Comparison of ENCODE assay signal across 11 cellular contexts in genomic region chr22:39077912-39078311, GRCh38. TPM values are rescaled to one million over a fixed set of nuclear protein-coding genes. Genes with fewer than 3 reads are reported as not detected.
A peak's percentile ranks its signal among the peaks of the same experiment; 100 is the strongest.
DNase-seq lines count a peak whose midpoint lies in the region; ATAC-seq and TF ChIP-seq lines count a peak whose summit lies in the region.
"Not testable (repeated sequence)": the region's sequence is repeated elsewhere in the genome, so short reads cannot be mapped to it uniquely, and the experiment has no call there.
"Had no signal": no experiment of that assay in that cellular context is flagged by ENCODE, and none has a peak within 500 bp of the region (broad histone marks: within the 10 kb centered on the region; RNA-seq: fewer than 3 reads in every experiment).

No MANE protein-coding gene starts in this region.

- not testable (repeated sequence) for H3K9me3 ChIP-seq in Peyer's patch; heart left ventricle; naive thymus-derived CD4-positive, alpha-beta T cell (ENCODE audit: control insufficient read depth in 2 of 3, low read length in 3 of 3)

- H3K27me3 ChIP-seq in ACC112 (ENCODE audit: insufficient read depth, low read length); Peyer's patch; heart left ventricle; naive thymus-derived CD4-positive, alpha-beta T cell (ENCODE audit: control insufficient read depth in 2 of 2, insufficient read depth in 2 of 2, low read length in 2 of 2): not testable (repeated sequence)

- H3K27ac ChIP-seq in ACC112 (ENCODE audit: low read depth, low read length) = not testable (repeated sequence)
- H3K27ac ChIP-seq in Peyer's patch = peak overlapping the region; percentile 85 to 91 (median 88)
- peak overlapping the region in 3 of 12 donors; percentile 75 to 91 (median 86) for H3K27ac ChIP-seq in heart left ventricle
- H3K27ac ChIP-seq in naive thymus-derived CD4-positive, alpha-beta T cell (ENCODE audit: low read depth, low read length) = peak overlapping the region; percentile 81

- TF ChIP-seq CTCF in GM12864 (IDR thresholded peaks at IDR 0.05; ENCODE audit: low read depth, low read length, missing control alignments); Peyer's patch (IDR thresholded peaks at IDR 0.05); heart left ventricle (IDR thresholded peaks at IDR 0.05): not testable (repeated sequence)

- ATAC-seq in activated T-cell treated with anti-CD3 and anti-CD28 coated beads, Interleukin-2, amount 50 U/mL, for 72 hours (replicated peaks in 1 of 2); central memory CD8-positive, alpha-beta T cell (replicated peaks; ENCODE audit: extremely low read depth, poor library complexity, severe bottlenecking); heart left ventricle; naive thymus-derived CD4-positive, alpha-beta T cell; stimulated activated naive B cell treated with anti-CD40 and anti-IgM and Interleukin-4, amounts not matched to agents 10 μg/mL and 1 μg/mL and 100 μg/mL, for 72 hours (replicated peaks): not testable (repeated sequence)

- not testable (repeated sequence) for H3K9me3 Mint-ChIP-seq in activated T-cell treated with anti-CD3 and anti-CD28 coated beads, Interleukin-2, amount 50 U/mL, for 72 hours; central memory CD8-positive, alpha-beta T cell; naive thymus-derived CD4-positive, alpha-beta T cell; stimulated activated naive B cell treated with anti-CD40 and anti-IgM and Interleukin-4, amounts not matched to agents 10 μg/mL and 1 μg/mL and 100 μg/mL, for 72 hours

- H2AFZ ChIP-seq in ACC112 (ENCODE audit: low read length, unreplicated experiment) = not testable (repeated sequence)

- not testable (repeated sequence) for H3K27me3 Mint-ChIP-seq in activated T-cell treated with anti-CD3 and anti-CD28 coated beads, Interleukin-2, amount 50 U/mL, for 72 hours (ENCODE audit: low read depth); central memory CD8-positive, alpha-beta T cell; naive thymus-derived CD4-positive, alpha-beta T cell; stimulated activated naive B cell treated with anti-CD40 and anti-IgM and Interleukin-4, amounts not matched to agents 10 μg/mL and 1 μg/mL and 100 μg/mL, for 72 hours

- not testable (repeated sequence) for H3K36me3 Mint-ChIP-seq in activated T-cell treated with anti-CD3 and anti-CD28 coated beads, Interleukin-2, amount 50 U/mL, for 72 hours (ENCODE audit: insufficient read depth in 2 of 2)
- H3K36me3 Mint-ChIP-seq in central memory CD8-positive, alpha-beta T cell (ENCODE audit: insufficient read depth) = peaks cover 58% of the 10 kb centered on the region
- H3K36me3 Mint-ChIP-seq in naive thymus-derived CD4-positive, alpha-beta T cell = peaks cover 7 to 26% (median 9%) of the 10 kb centered on the region in 5 donors
- peaks cover 29 to 41% of the 10 kb centered on the region in 2 donors for H3K36me3 Mint-ChIP-seq in stimulated activated naive B cell treated with anti-CD40 and anti-IgM and Interleukin-4, amounts not matched to agents 10 μg/mL and 1 μg/mL and 100 μg/mL, for 72 hours

- WGBS in heart left ventricle, 4 donors = 89 to 95% (median 93%) methylated on average over 12 of the region's 12 CpGs

- intact Hi-C loops in heart left ventricle (cut with DNase I) = loop anchor here in 1 of 10 donors (10.0 kb wide), 1 partner anchor 53 kb away; the partner anchor contains the start of gene APOBEC3D
- intact Hi-C loops in naive thymus-derived CD4-positive, alpha-beta T cell (cut with micrococcal nuclease) = loop anchor here (2.0 to 5.0 kb wide), 5 partner anchors 13 to 66 kb away; partner anchors contain the start of genes APOBEC3C (in 1 of the 2), APOBEC3D (in 1 of the 2) and APOBEC3F (in 1 of the 2)

- peaks cover 45% of the 10 kb centered on the region for H3K4me1 Mint-ChIP-seq in activated T-cell treated with anti-CD3 and anti-CD28 coated beads, Interleukin-2, amount 50 U/mL, for 72 hours (ENCODE audit: low read depth)
- H3K4me1 Mint-ChIP-seq in central memory CD8-positive, alpha-beta T cell = peaks cover 63% of the 10 kb centered on the region
- H3K4me1 Mint-ChIP-seq in naive thymus-derived CD4-positive, alpha-beta T cell = peaks cover 23 to 49% (median 40%) of the 10 kb centered on the region in 7 donors
- H3K4me1 Mint-ChIP-seq in stimulated activated naive B cell treated with anti-CD40 and anti-IgM and Interleukin-4, amounts not matched to agents 10 μg/mL and 1 μg/mL and 100 μg/mL, for 72 hours = peaks cover 35 to 87% of the 10 kb centered on the region in 2 donors

- H3K4me3 Mint-ChIP-seq in activated T-cell treated with anti-CD3 and anti-CD28 coated beads, Interleukin-2, amount 50 U/mL, for 72 hours = peak overlapping the region; percentile 94 to 96
- peak overlapping the region; percentile 98 for H3K4me3 Mint-ChIP-seq in central memory CD8-positive, alpha-beta T cell
- peak overlapping the region; percentile 79 to 96 (median 87) for H3K4me3 Mint-ChIP-seq in naive thymus-derived CD4-positive, alpha-beta T cell
- H3K4me3 Mint-ChIP-seq in stimulated activated naive B cell treated with anti-CD40 and anti-IgM and Interleukin-4, amounts not matched to agents 10 μg/mL and 1 μg/mL and 100 μg/mL, for 72 hours = peak overlapping the region; percentile 93 to 95

- POLR2A ChIA-PET in naive thymus-derived CD4-positive, alpha-beta T cell (lab: Charles Lee) = interaction anchor here (0.7 to 1.0 kb wide), 2 partner anchors 17 to 1232 kb away, joined by 3 read pairs; no protein-coding TSS in a partner anchor

- H3K36me3 ChIP-seq in ACC112 (ENCODE audit: insufficient read depth, low read length) = not testable (repeated sequence)
- peaks cover 0 to 11% (median 0%) of the 10 kb centered on the region in 3 donors for H3K36me3 ChIP-seq in Peyer's patch
- peaks cover 0 to 29% (median 5%) of the 10 kb centered on the region in 9 donors for H3K36me3 ChIP-seq in heart left ventricle
- H3K36me3 ChIP-seq in naive thymus-derived CD4-positive, alpha-beta T cell (ENCODE audit: control insufficient read depth in 2 of 3, insufficient read depth in 3 of 3, low read length in 3 of 3) = peaks cover 9 to 26% (median 10%) of the 10 kb centered on the region in 3 experiments

- CTCF ChIA-PET in naive thymus-derived CD4-positive, alpha-beta T cell (lab: Charles Lee) = interaction anchor here (0.8 kb wide), 1 partner anchor 71 kb away, joined by 4 read pairs; no protein-coding TSS in a partner anchor

- peak overlapping the region; percentile 86 for H3K4me3 ChIP-seq in ACC112 (ENCODE audit: low read depth, low read length)
- peak overlapping the region; percentile 64 for H3K4me3 ChIP-seq in GM12864 (ENCODE audit: low read depth, low read length)
- peak overlapping the region; percentile 46 to 58 (median 54) for H3K4me3 ChIP-seq in Peyer's patch
- H3K4me3 ChIP-seq in heart left ventricle = peak overlapping the region in 8 of 12 donors; percentile 57 to 74 (median 66)
- H3K4me3 ChIP-seq in naive thymus-derived CD4-positive, alpha-beta T cell (ENCODE audit: low read length) = peak overlapping the region; percentile 77

- not testable (repeated sequence) for TF ChIP-seq POLR2A in Peyer's patch (IDR thresholded peaks at IDR 0.05); heart left ventricle (IDR thresholded peaks at IDR 0.05)

- peak overlapping the region; percentile 92 for H3K27ac Mint-ChIP-seq in activated T-cell treated with anti-CD3 and anti-CD28 coated beads, Interleukin-2, amount 50 U/mL, for 72 hours
- peak overlapping the region; percentile 100 for H3K27ac Mint-ChIP-seq in central memory CD8-positive, alpha-beta T cell (ENCODE audit: low read depth)
- peak overlapping the region; percentile 69 to 95 (median 90) for H3K27ac Mint-ChIP-seq in naive thymus-derived CD4-positive, alpha-beta T cell
- H3K27ac Mint-ChIP-seq in stimulated activated naive B cell treated with anti-CD40 and anti-IgM and Interleukin-4, amounts not matched to agents 10 μg/mL and 1 μg/mL and 100 μg/mL, for 72 hours = peak overlapping the region; percentile 96

- not testable (repeated sequence) for H3K4me1 ChIP-seq in ACC112 (ENCODE audit: control insufficient read depth, insufficient read depth, low read length, unreplicated experiment)
- H3K4me1 ChIP-seq in Peyer's patch (peaks cover 0 to 11% (median 10%) of the 10 kb centered on the region in 4 donors), heart left ventricle (peaks cover 0 to 14% (median 7%) of the 10 kb centered on the region in 12 donors)
- peaks cover 4 to 31% of the 10 kb centered on the region in 2 donors for H3K4me1 ChIP-seq in naive thymus-derived CD4-positive, alpha-beta T cell (ENCODE audit: control insufficient read depth in 2 of 2, insufficient read depth in 2 of 2, low read length in 2 of 2)

- DNase-seq in GM12864 (ENCODE audit: low read depth); Peyer's patch; activated T-cell treated with anti-CD3 and anti-CD28 coated beads, Interleukin-2, amount 50 U/mL, for 72 hours; central memory CD8-positive, alpha-beta T cell (ENCODE audit: low spot score in 2 of 2); heart left ventricle; naive thymus-derived CD4-positive, alpha-beta T cell; stimulated activated naive B cell treated with anti-CD40 and anti-IgM and Interleukin-4, amounts not matched to agents 10 μg/mL and 1 μg/mL and 100 μg/mL, for 72 hours: not testable (repeated sequence)

- not testable (repeated sequence) for H3K79me2 ChIP-seq in ACC112 (ENCODE audit: control insufficient read depth, insufficient read depth, low read length, unreplicated experiment)

RNA-seq across cellular contexts. Expression of gene APOBEC3G, which starts 0.8 kb away (rescaled TPM):
- total RNA-seq in Peyer's patch = 1 to 10 TPM; 2.1 to 8.3 (median 4.7) TPM
- total RNA-seq in activated T-cell treated with anti-CD3 and anti-CD28 coated beads, Interleukin-2, amount 50 U/mL, for 72 hours = 100 to 1,000 TPM in 1 of 2 donors, 10 to 100 TPM in 1; 77.8 to 115 TPM
- total RNA-seq in heart left ventricle = 10 to 100 TPM in 1 of 9 donors, 1 to 10 TPM in 8; 1.8 to 21.9 (median 3.3) TPM
- 1 to 10 TPM; 2.9 to 3.5 TPM for polyA plus RNA-seq in heart left ventricle
- total RNA-seq in naive thymus-derived CD4-positive, alpha-beta T cell = 10 to 100 TPM; 18.5 to 93.2 (median 21.0) TPM
- polyA plus RNA-seq in naive thymus-derived CD4-positive, alpha-beta T cell = 10 to 100 TPM; 22.9 to 32.7 TPM

RNA-seq across cellular contexts. Expression of gene APOBEC3H, which starts 19.1 kb away (rescaled TPM):
- total RNA-seq in Peyer's patch (not detected), heart left ventricle (1 to 10 TPM in 1 of 9 donors, under 1 TPM in 3, not detected in 5; 0.21 to 1.7 (median 0.61) TPM)
- total RNA-seq in activated T-cell treated with anti-CD3 and anti-CD28 coated beads, Interleukin-2, amount 50 U/mL, for 72 hours = 10 to 100 TPM; 21.9 to 24.4 TPM
- polyA plus RNA-seq in heart left ventricle = under 1 TPM in 1 of 2 donors, not detected in 1; 0.46 TPM
- 10 to 100 TPM in 1 of 5 experiments, 1 to 10 TPM in 1, under 1 TPM in 2, not detected in 1; 0.29 to 31.3 (median 1.5) TPM for total RNA-seq in naive thymus-derived CD4-positive, alpha-beta T cell
- polyA plus RNA-seq in naive thymus-derived CD4-positive, alpha-beta T cell = not detected
- total RNA-seq: ascending aorta, H7, occipital lobe had no signal

RNA-seq across cellular contexts. Expression of gene APOBEC3F, which starts 37.2 kb away (rescaled TPM):
- total RNA-seq in Peyer's patch = 1 to 10 TPM in 3 of 4 donors, under 1 TPM in 1; 0.70 to 8.3 (median 1.6) TPM
- 10 to 100 TPM; 44.8 to 49.0 TPM for total RNA-seq in activated T-cell treated with anti-CD3 and anti-CD28 coated beads, Interleukin-2, amount 50 U/mL, for 72 hours
- 10 to 100 TPM in 2 of 9 donors, 1 to 10 TPM in 7; 1.2 to 18.2 (median 4.3) TPM for total RNA-seq in heart left ventricle
- polyA plus RNA-seq in heart left ventricle = 1 to 10 TPM; 1.4 to 9.6 TPM
- total RNA-seq in naive thymus-derived CD4-positive, alpha-beta T cell = 10 to 100 TPM; 12.5 to 40.4 (median 12.7) TPM
- 1 to 10 TPM; 4.9 to 9.1 TPM for polyA plus RNA-seq in naive thymus-derived CD4-positive, alpha-beta T cell

RNA-seq across cellular contexts. Expression of gene APOBEC3D, which starts 57.0 kb away (rescaled TPM):
- total RNA-seq in Peyer's patch (1 to 10 TPM; 2.6 to 8.3 (median 3.6) TPM), heart left ventricle (1 to 10 TPM in 4 of 9 donors, under 1 TPM in 5; 0.20 to 4.7 (median 0.87) TPM)
- total RNA-seq in activated T-cell treated with anti-CD3 and anti-CD28 coated beads, Interleukin-2, amount 50 U/mL, for 72 hours = 10 to 100 TPM; 33.9 to 43.0 TPM
- polyA plus RNA-seq in heart left ventricle = 1 to 10 TPM in 1 of 2 donors, under 1 TPM in 1; 0.80 to 1.4 TPM
- 10 to 100 TPM; 10.9 to 40.8 (median 19.1) TPM for total RNA-seq in naive thymus-derived CD4-positive, alpha-beta T cell
- polyA plus RNA-seq in naive thymus-derived CD4-positive, alpha-beta T cell = 1 to 10 TPM; 7.0 to 9.4 TPM
